ENCODE assay signal across 16 cellular contexts in genomic region chr18:55307505-55307904, GRCh38.
DNase-seq lines count a peak whose midpoint lies in the region; ATAC-seq, FAIRE-seq and TF ChIP-seq lines count a peak whose summit lies in the region.
"Had no signal": no experiment of that assay in that cellular context is flagged by ENCODE, and none has a peak within 500 bp of the region (broad histone marks: within the 10 kb centered on the region; RNA-seq: fewer than 3 reads in every experiment).

No MANE protein-coding gene starts in this region.

- POLR2A ChIA-PET in activated CD8-positive, alpha-beta T cell treated with anti-CD3 and anti-CD28 coated beads for 36 hours (lab: Charles Lee): no interaction called here

- no peak for TF ChIP-seq CTCF in activated CD8-positive, alpha-beta T cell treated with anti-CD3 and anti-CD28 coated beads for 36 hours (IDR thresholded peaks at IDR 0.05)

- intact Hi-C loops in activated CD8-positive, alpha-beta T cell treated with anti-CD3 and anti-CD28 coated beads for 36 hours (cut with micrococcal nuclease): no loop called here

- peak overlapping the region; percentile 69 for H3K4me3 Mint-ChIP-seq in memory B cell
- no peak overlapping the region for H3K4me3 Mint-ChIP-seq in activated CD8-positive, alpha-beta T cell treated with anti-CD3 and anti-CD28 coated beads for 36 hours

- FAIRE-seq in frontal cortex (lab: Jason Lieb, UNC): no peak
- FAIRE-seq: colon, H54, pancreas had no signal

- ATAC-seq in GM18907 (IDR thresholded peaks at IDR 0.05; ENCODE audit: unreplicated experiment) (peak; percentile 54), GM21528 (IDR thresholded peaks at IDR 0.05; ENCODE audit: low FRiP score, unreplicated experiment) (peak; percentile 69), HG03159 (IDR thresholded peaks at IDR 0.05; ENCODE audit: unreplicated experiment) (peak; percentile 58), memory B cell (ENCODE audit: low read depth) (peak; percentile 71)
- ATAC-seq in activated CD8-positive, alpha-beta T cell treated with anti-CD3 and anti-CD28 coated beads for 36 hours: no peak
- ATAC-seq: pancreas had no signal

- H3K27ac Mint-ChIP-seq in memory B cell: peak overlapping the region; percentile 68
- no peak overlapping the region for H3K27ac Mint-ChIP-seq in activated CD8-positive, alpha-beta T cell treated with anti-CD3 and anti-CD28 coated beads for 36 hours

- no peaks in the 10 kb centered on the region for H3K9me3 Mint-ChIP-seq in memory B cell
- no peaks in the 10 kb centered on the region for H3K9me3 Mint-ChIP-seq in activated CD8-positive, alpha-beta T cell treated with anti-CD3 and anti-CD28 coated beads for 36 hours

- DNase-seq in memory B cell (ENCODE audit: low spot score in 2 of 2): no peak
- DNase-seq in frontal cortex (ENCODE audit: low spot score in 2 of 2): no peak
- no peak for DNase-seq in RPMI8226
- no peak for DNase-seq in activated CD8-positive, alpha-beta T cell treated with anti-CD3 and anti-CD28 coated beads for 36 hours
- DNase-seq in NCI-H774 (lab: John Stamatoyannopoulos, UW): no peak
- DNase-seq: activated T-cell treated with anti-CD3 and anti-CD28 coated beads for 4 hours; mesendoderm; pancreas; stimulated activated CD4-positive, alpha-beta T cell treated with anti-CD3 and anti-CD28 coated beads, Interleukin-12 subunit alpha, Interleukin-12 subunit beta, amount 100 ng/mL, for 4 hours; transverse colon; WERI-Rb-1 had no signal

- H3K4me1 Mint-ChIP-seq in memory B cell: peaks cover 58% of the 10 kb centered on the region
- no peaks in the 10 kb centered on the region for H3K4me1 Mint-ChIP-seq in activated CD8-positive, alpha-beta T cell treated with anti-CD3 and anti-CD28 coated beads for 36 hours (ENCODE audit: low read depth)

- CTCF ChIA-PET in activated CD8-positive, alpha-beta T cell treated with anti-CD3 and anti-CD28 coated beads for 36 hours (lab: Charles Lee): no interaction called here

- no peaks in the 10 kb centered on the region for H3K27me3 Mint-ChIP-seq in memory B cell
- no peaks in the 10 kb centered on the region for H3K27me3 Mint-ChIP-seq in activated CD8-positive, alpha-beta T cell treated with anti-CD3 and anti-CD28 coated beads for 36 hours

- H3K36me3 Mint-ChIP-seq in memory B cell: peaks cover 24% of the 10 kb centered on the region
- H3K36me3 Mint-ChIP-seq in activated CD8-positive, alpha-beta T cell treated with anti-CD3 and anti-CD28 coated beads for 36 hours (ENCODE audit: low read depth): no peaks in the 10 kb centered on the region
